ENCODE assay signal across 8 cellular contexts in genomic region chr2:68715353-68716041, GRCh38. TPM values are rescaled to one million over a fixed set of nuclear protein-coding genes. Genes with fewer than 3 reads are reported as not detected.
DNase-seq lines count a peak whose midpoint lies in the region; ATAC-seq, FAIRE-seq and TF ChIP-seq lines count a peak whose summit lies in the region.

No MANE protein-coding gene starts in this region.

- no peaks in the 10 kb centered on the region for H3K36me3 ChIP-seq in OCI-LY3 (replicated peaks; ENCODE audit: low read depth, low read length)
- H3K36me3 ChIP-seq in astrocyte (ENCODE audit: insufficient read depth, low read length): no peaks in the 10 kb centered on the region

- peak overlapping the region; percentile 83 for H3K9ac ChIP-seq in OCI-LY3 (ENCODE audit: low read length)
- H3K9ac ChIP-seq in astrocyte (ENCODE audit: low read length): no peak overlapping the region

- TF ChIP-seq CTCF in OCI-LY3 (IDR thresholded peaks at IDR 0.05; ENCODE audit: low read depth, low read length) (peak; percentile 86), astrocyte (IDR thresholded peaks at IDR 0.05; ENCODE audit: insufficient read depth, low read depth, low read length) (peak; percentile 58)

- H4K20me1 ChIP-seq in OCI-LY3 (ENCODE audit: insufficient read depth, low read length) (no peaks in the 10 kb centered on the region), astrocyte (ENCODE audit: insufficient read depth, low read length) (no peaks in the 10 kb centered on the region)

- H3K79me2 ChIP-seq in OCI-LY3 (ENCODE audit: low read length): no peaks in the 10 kb centered on the region
- H3K79me2 ChIP-seq in astrocyte (ENCODE audit: insufficient read depth, low read length): no peaks in the 10 kb centered on the region

- peak overlapping the region; percentile 83 for H3K4me2 ChIP-seq in OCI-LY3 (ENCODE audit: low read length)
- H3K4me2 ChIP-seq in astrocyte (ENCODE audit: low read length): no peak overlapping the region

- H3K27me3 ChIP-seq in OCI-LY3 (ENCODE audit: low read depth, low read length) (no peaks in the 10 kb centered on the region), astrocyte (ENCODE audit: insufficient read depth, low read length) (peaks cover 3% of the 10 kb centered on the region)

- H3K4me3 Mint-ChIP-seq in astrocyte (ENCODE audit: unreplicated experiment): no peak overlapping the region

- H3K4me1 Mint-ChIP-seq in astrocyte (ENCODE audit: low read depth, unreplicated experiment): no peaks in the 10 kb centered on the region

- DNase-seq in DMS53 treated with DMSO at 0.1 percent for 48 hours (lab: John Stamatoyannopoulos, UW; ENCODE audit: unreplicated experiment) (peak; percentile 51), astrocyte (ENCODE audit: low read depth) (peak; percentile 6), iPS DF 4.7 (ENCODE audit: extremely low read depth, low spot score) (peak; percentile 80), NCI-H510A treated with DMSO at 0.1 percent for 48 hours (lab: John Stamatoyannopoulos, UW) (no peak)
- peak; percentile 47 to 59 for DNase-seq in stimulated activated CD4-positive, alpha-beta T cell treated with anti-CD3 and anti-CD28 coated beads, Interleukin-4, amount 100 ng/mL, for 48 hours (ENCODE audit: low read depth in 2 of 2)

- FAIRE-seq in astrocyte (lab: Jason Lieb, UNC): no peak

- ATAC-seq in GM19395 (IDR thresholded peaks at IDR 0.05; ENCODE audit: unreplicated experiment) (peak; percentile 67), HG03439 (IDR thresholded peaks at IDR 0.05; ENCODE audit: unreplicated experiment) (peak; percentile 54)

- no peak overlapping the region for H3K27ac Mint-ChIP-seq in astrocyte (ENCODE audit: unreplicated experiment)

- peaks cover 2% of the 10 kb centered on the region for H3K9me3 Mint-ChIP-seq in astrocyte (ENCODE audit: unreplicated experiment)

- H3K27ac ChIP-seq in OCI-LY3 (ENCODE audit: low read length) (peak overlapping the region; percentile 96), astrocyte (ENCODE audit: low read depth, low read length) (no peak overlapping the region)

- H3K36me3 Mint-ChIP-seq in astrocyte (ENCODE audit: low read depth, unreplicated experiment): no peaks in the 10 kb centered on the region

- no peak overlapping the region for H2AFZ ChIP-seq in OCI-LY3 (ENCODE audit: low read depth, low read length)
- no peak overlapping the region for H2AFZ ChIP-seq in astrocyte (ENCODE audit: low read depth, low read length)

- H3K4me3 ChIP-seq in OCI-LY3 (ENCODE audit: low read length) (peak overlapping the region; percentile 70), astrocyte (ENCODE audit: insufficient read depth, low read depth, low read length) (no peak overlapping the region)

- H3K4me1 ChIP-seq in OCI-LY3 (ENCODE audit: low read length): peaks cover 74% of the 10 kb centered on the region
- peaks cover 3% of the 10 kb centered on the region for H3K4me1 ChIP-seq in astrocyte (ENCODE audit: insufficient read depth, low read length)

- H3K9me3 ChIP-seq in OCI-LY3 (ENCODE audit: insufficient read depth, low read length) (no peaks in the 10 kb centered on the region), astrocyte (ENCODE audit: insufficient read depth, low read depth, low read length) (no peaks in the 10 kb centered on the region)

- peaks cover 14% of the 10 kb centered on the region for H3K27me3 Mint-ChIP-seq in astrocyte (ENCODE audit: low read depth, unreplicated experiment)

RNA-seq across cellular contexts. Expression of gene ARHGAP25, which starts 19.1 kb away (rescaled TPM):
- total RNA-seq in astrocyte: 0.30 TPM in 1 of 2 replicates, not detected in the other
